ENCODE assay signal across 15 cellular contexts in the genomic region with DNA sequence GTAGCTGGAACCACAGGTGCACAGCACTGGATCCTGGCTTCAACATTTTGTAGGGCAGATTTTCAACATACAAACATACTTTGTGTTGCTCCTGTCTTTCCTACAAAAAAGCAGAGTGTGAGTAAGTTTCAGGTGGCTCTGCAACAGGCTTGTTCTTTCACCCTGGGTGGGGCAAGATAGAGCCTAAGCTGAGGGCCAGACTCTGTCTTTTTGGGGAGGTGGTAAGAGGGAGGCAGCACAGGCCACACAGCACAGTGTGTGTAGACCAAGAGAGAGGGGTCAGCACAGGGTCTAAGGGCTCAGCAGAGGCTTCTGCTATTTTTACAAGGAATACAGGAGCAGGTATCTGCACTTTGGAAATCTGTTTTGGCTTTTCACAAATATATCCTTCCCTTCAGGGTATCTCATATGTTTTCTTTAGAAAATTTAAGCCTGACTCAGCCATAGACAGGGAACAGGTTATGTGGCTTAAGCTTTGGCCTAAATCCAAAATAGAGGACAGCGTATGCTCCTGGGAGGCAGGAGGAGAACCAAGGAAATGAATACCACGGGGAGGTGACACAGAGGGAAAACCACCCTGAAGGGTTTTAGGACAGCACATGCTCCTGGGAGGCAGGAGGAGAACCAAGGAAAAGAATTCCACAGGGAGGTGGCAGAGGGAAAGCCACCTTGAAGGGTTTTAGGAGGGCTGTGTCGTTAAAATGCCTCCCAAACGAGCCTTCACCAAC. TPM values are rescaled to one million over a fixed set of nuclear protein-coding genes. Genes with fewer than 3 reads are reported as not detected.
DNase-seq lines count a peak whose midpoint lies in the region; ATAC-seq, FAIRE-seq and TF ChIP-seq lines count a peak whose summit lies in the region.
"Had no signal": no experiment of that assay in that cellular context is flagged by ENCODE, and none has a peak within 500 bp of the region (broad histone marks: within the 10 kb centered on the region; RNA-seq: fewer than 3 reads in every experiment).

No MANE protein-coding gene starts in this region.

- no peak overlapping the region for H3K4me3 ChIP-seq in gastrocnemius medialis
- H3K4me3 ChIP-seq: psoas muscle, tibial artery had no signal

- TF ChIP-seq CTCF in gastrocnemius medialis (IDR thresholded peaks at IDR 0.05 in 4 of 5, conservative IDR thresholded peaks at IDR 0.05 in 1 of 5) = no peak

- DNase-seq in H54 (ENCODE audit: insufficient read length, low spot score) (peak; percentile 74), RPMI7951 (ENCODE audit: low read depth) (peak; percentile 80), gastrocnemius medialis (no peak), HuH-7 (ENCODE audit: low spot score) (no peak), OCI-M2 (lab: John Stamatoyannopoulos, UW; ENCODE audit: unreplicated experiment) (no peak), NCI-H524 (lab: John Stamatoyannopoulos, UW) (no peak)
- DNase-seq: activated CD4-positive, CD25-positive, alpha-beta regulatory T cell treated with anti-CD3 and anti-CD28 coated beads, Interleukin-2, amount 50 U/mL, for 72 hours; NCI-H1092 treated with DMSO at 0.1 percent for 48 hours; NCI-H2171; psoas muscle; tibial artery had no signal

- peaks cover 8 to 11% of the 10 kb centered on the region in 2 donors for H3K4me1 ChIP-seq in gastrocnemius medialis

- peak overlapping the region; percentile 2 to 57 (median 24) for H3K27ac ChIP-seq in gastrocnemius medialis
- H3K27ac ChIP-seq: psoas muscle, tibial artery had no signal

- intact Hi-C loops in gastrocnemius medialis (cut with DNase I; ENCODE audit: low total_unique reads) = no loop called here

- FAIRE-seq in H54 (lab: Jason Lieb, UNC) = peak; percentile 83
- FAIRE-seq: endometrium, G401.6 had no signal

- ATAC-seq in esophagus mucosa (peak; percentile 78), gastrocnemius medialis (no peak)
- ATAC-seq: left cardiac atrium, psoas muscle had no signal

- H3K36me3 ChIP-seq in gastrocnemius medialis = peaks cover 0 to 50% of the 10 kb centered on the region in 2 donors

- no peaks in the 10 kb centered on the region for H3K9me3 ChIP-seq in gastrocnemius medialis
- H3K9me3 ChIP-seq: psoas muscle, tibial artery had no signal

- in situ Hi-C loops in gastrocnemius medialis (cut with MboI; ENCODE audit: low sequenced_read_pairs in 4 of 4) = no loop called here

- TF ChIP-seq POLR2A in H54 (IDR thresholded peaks at IDR 0.05; ENCODE audit: low read depth, low read length) (no peak), gastrocnemius medialis (IDR thresholded peaks at IDR 0.05) (no peak)

- H3K27me3 ChIP-seq in gastrocnemius medialis = no peaks in the 10 kb centered on the region
- H3K27me3 ChIP-seq: tibial artery had no signal

RNA-seq across cellular contexts. Expression of a gene that starts 21.6 kb away (rescaled TPM):
- total RNA-seq in RPMI7951 (2014; rRNA removed; shearing (Covaris generic)) = 46.9 and 51.4 TPM in 2 replicates
- total RNA-seq in esophagus mucosa (19.3 TPM), gastrocnemius medialis (10 to 100 TPM; 29.6 to 39.8 (median 36.4) TPM)

RNA-seq across cellular contexts. Expression of a gene that starts 21.7 kb away (rescaled TPM):
- 560 and 594 TPM in 2 replicates for total RNA-seq in RPMI7951 (2014; rRNA removed; shearing (Covaris generic))
- total RNA-seq in esophagus mucosa = 511 TPM
- total RNA-seq in gastrocnemius medialis = 100 to 1,000 TPM; 666 to 782 (median 689) TPM

RNA-seq across cellular contexts. Expression of a gene that starts 26.9 kb away (rescaled TPM):
- total RNA-seq in RPMI7951 (2014; rRNA removed; shearing (Covaris generic)) = 3.9 and 6.2 TPM in 2 replicates
- total RNA-seq in esophagus mucosa (10.9 TPM), gastrocnemius medialis (1 to 10 TPM in 1 of 4 donors, not detected in 3; 1.3 TPM)

Comparison
In these comparisons a context has a peak if more than half of its experiments do, and no peak if none do; other contexts are left out.
1. DNase-seq: peak in H54 (single experiment) and RPMI7951 (single experiment); none in gastrocnemius medialis (0 of 2), HuH-7 (single experiment), OCI-M2 (single experiment) and NCI-H524 (0 of 2).